ENCODE assay signal across 1 cellular context in the genomic region with DNA sequence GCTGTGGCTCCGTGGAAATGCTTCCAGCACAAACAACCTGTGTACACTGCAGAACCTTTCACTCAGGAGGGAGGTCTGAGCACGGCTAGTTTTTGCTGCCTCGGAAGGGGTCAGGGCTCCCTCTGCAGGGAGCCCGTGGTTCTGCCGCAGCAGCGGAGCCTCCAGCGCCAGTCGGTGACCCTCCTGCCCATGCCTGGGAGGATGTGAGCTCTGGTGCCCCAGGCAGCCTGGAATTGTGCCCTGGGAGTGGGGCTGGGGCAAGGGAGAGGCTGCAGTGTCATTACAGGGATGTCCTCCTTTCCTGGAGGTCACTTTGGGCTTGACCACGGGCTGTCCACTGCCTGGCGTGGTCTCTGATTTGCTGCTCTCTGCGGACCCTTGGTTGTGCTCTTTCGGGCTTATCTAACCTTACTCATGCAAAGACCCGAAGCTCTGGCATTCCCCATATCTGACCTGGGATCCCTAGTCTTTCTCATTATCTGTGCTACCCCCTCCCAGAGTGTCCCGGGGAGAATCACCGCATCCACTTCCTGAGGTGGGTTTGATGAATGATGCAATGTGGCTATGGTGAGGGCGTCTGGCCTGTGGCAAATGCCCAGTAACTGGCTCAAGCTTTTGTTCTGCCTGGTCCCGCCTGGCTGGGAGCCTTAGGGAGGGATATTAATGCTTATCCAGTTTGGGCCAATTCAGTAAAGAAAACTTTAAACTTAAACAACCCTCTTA.
TF ChIP-seq lines count a peak whose summit lies in the region.

No MANE protein-coding gene starts in this region.

TF ChIP-seq in GM12878, 131 proteins besides CTCF, POLR2A, EP300 and RAD21 (continued from another document):
- TF ChIP-seq SMARCA5 (IDR thresholded peaks at IDR 0.05) (peak; percentile 80; the same call in 1 of the 2 replicates), ZNF274 (IDR thresholded peaks at IDR 0.05; ENCODE audit: insufficient read depth, insufficient read length) (no peak), TCF12 (IDR thresholded peaks at IDR 0.05; ENCODE audit: low read depth, low read length) (no peak), CEBPB (IDR thresholded peaks at IDR 0.05; ENCODE audit: borderline replicate concordance in 1 of 2, low read depth in 2 of 2, low read length in 2 of 2) (no peak), BCL11A (IDR thresholded peaks at IDR 0.05; ENCODE audit: low read depth, low read length) (no peak), POU2F2 (IDR thresholded peaks at IDR 0.05; ENCODE audit: borderline replicate concordance, low read depth, low read length) (no peak), NR2C1 (IDR thresholded peaks at IDR 0.05) (no peak), RFX5 (IDR thresholded peaks at IDR 0.05; ENCODE audit: low read depth, low read length) (no peak)
- TF ChIP-seq, protein P1, sequence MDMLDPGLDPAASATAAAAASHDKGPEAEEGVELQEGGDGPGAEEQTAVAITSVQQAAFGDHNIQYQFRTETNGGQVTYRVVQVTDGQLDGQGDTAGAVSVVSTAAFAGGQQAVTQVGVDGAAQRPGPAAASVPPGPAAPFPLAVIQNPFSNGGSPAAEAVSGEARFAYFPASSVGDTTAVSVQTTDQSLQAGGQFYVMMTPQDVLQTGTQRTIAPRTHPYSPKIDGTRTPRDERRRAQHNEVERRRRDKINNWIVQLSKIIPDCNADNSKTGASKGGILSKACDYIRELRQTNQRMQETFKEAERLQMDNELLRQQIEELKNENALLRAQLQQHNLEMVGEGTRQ (IDR thresholded peaks at IDR 0.05; ENCODE audit: borderline replicate concordance, low read depth, low read length) = no peak
